In the genomic region with DNA sequence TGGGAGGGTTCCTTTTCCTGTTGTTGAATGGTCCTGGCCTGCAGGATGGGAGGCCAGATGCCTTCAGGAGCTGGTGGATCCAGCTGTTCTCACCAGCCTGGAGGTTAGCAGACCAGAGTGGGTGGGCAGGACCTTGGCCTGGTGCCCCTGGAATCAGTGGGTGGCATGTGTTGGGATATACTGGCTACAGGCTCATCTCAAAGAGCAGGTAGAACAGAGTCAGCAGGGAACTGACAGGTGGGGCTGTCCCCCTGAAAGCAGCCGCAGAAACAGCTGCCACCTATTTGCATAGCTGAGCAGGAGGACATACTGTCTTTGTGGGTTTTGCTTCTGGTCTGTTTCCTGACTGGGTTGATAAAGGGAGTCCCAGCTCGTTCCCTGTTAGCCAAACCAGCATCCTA, we compare ENCODE assay signal across 8 cellular contexts.
DNase-seq lines count a peak whose midpoint lies in the region; ATAC-seq and TF ChIP-seq lines count a peak whose summit lies in the region.

No MANE protein-coding gene starts in this region.

- WGBS in SK-N-SH (ENCODE audit: low lambda C conversion rate), result no CpG with 5 or more reads among the region's 2 CpGs

- POLR2A ChIA-PET in naive thymus-derived CD8-positive, alpha-beta T cell (lab: Charles Lee), result interaction anchor here (0.6 to 1.8 kb wide), 7 partner anchors 13 to 992 kb away, joined by 3 to 9 read pairs (median 4); partner anchors contain the start of gene COPRS
- POLR2A ChIA-PET in SK-N-SH (lab: Yijun Ruan, JAX), result no interaction called here

- H3K27ac Mint-ChIP-seq in naive thymus-derived CD8-positive, alpha-beta T cell, result peak overlapping the region; percentile 15 to 88 (median 70)

- no peaks in the 10 kb centered on the region for H3K9me3 Mint-ChIP-seq in naive thymus-derived CD8-positive, alpha-beta T cell

- no peaks in the 10 kb centered on the region for H3K79me2 ChIP-seq in SK-N-SH (ENCODE audit: insufficient read depth)

- H4K20me1 ChIP-seq in SK-N-SH (ENCODE audit: insufficient read depth), result no peaks in the 10 kb centered on the region

- H3K27ac ChIP-seq in SK-N-SH (ENCODE audit: low read depth in 2 of 2, low read length in 1 of 2) (no peak overlapping the region), dorsolateral prefrontal cortex (no peak overlapping the region)

- H3K27me3 ChIP-seq in SK-N-SH (ENCODE audit: insufficient read depth) (no peaks in the 10 kb centered on the region), dorsolateral prefrontal cortex (no peaks in the 10 kb centered on the region)

- CTCF ChIA-PET in SK-N-SH (lab: Yijun Ruan, JAX), result interaction anchor here (1.0 to 12.9 kb wide), 7 partner anchors 11 to 306 kb away, joined by 3 to 137 read pairs (median 14); no protein-coding TSS in a partner anchor

- no peaks in the 10 kb centered on the region for H3K27me3 Mint-ChIP-seq in naive thymus-derived CD8-positive, alpha-beta T cell

- peaks cover 11 to 16% of the 10 kb centered on the region in 2 experiments; a peak in 3 of 4 replicates for H3K4me1 ChIP-seq in SK-N-SH (ENCODE audit: control insufficient read depth in 1 of 2, insufficient read depth in 2 of 2, low read depth in 1 of 2, low read length in 1 of 2)

- H3K4me3 ChIP-seq in SK-N-SH (ENCODE audit: low read depth in 2 of 2, low read length in 1 of 2) (no peak overlapping the region), dorsolateral prefrontal cortex (no peak overlapping the region)

- H3K9me2 ChIP-seq in SK-N-SH, result no peaks in the 10 kb centered on the region

- H3K36me3 ChIP-seq in SK-N-SH (replicated peaks in 1 of 2; ENCODE audit: control insufficient read depth in 1 of 2, insufficient read depth in 2 of 2, low read length in 1 of 2), result no peaks in the 10 kb centered on the region

- H3K9me3 ChIP-seq in SK-N-SH, result no peaks in the 10 kb centered on the region

- H3K36me3 Mint-ChIP-seq in naive thymus-derived CD8-positive, alpha-beta T cell, result peaks cover 0 to 24% (median 12%) of the 10 kb centered on the region in 3 donors

- H3K9ac ChIP-seq in SK-N-SH, result no peak overlapping the region

- peak; percentile 22 for DNase-seq in NCI-H1694 treated with DMSO at 0.1 percent for 48 hours (lab: John Stamatoyannopoulos, UW)
- no peak for DNase-seq in NCI-H1694 (lab: John Stamatoyannopoulos, UW)
- peak; percentile 22 to 36 for DNase-seq in Kasumi-1 (lab: John Stamatoyannopoulos, UW)
- DNase-seq in naive thymus-derived CD8-positive, alpha-beta T cell, result peak in 4 of 10 donors; percentile 38 to 53 (median 47)
- no peak for DNase-seq in putamen (ENCODE audit: low spot score)
- no peak for DNase-seq in SK-N-SH
- DNase-seq in dorsolateral prefrontal cortex, result no peak

- no peak for TF ChIP-seq EP300 in SK-N-SH (IDR thresholded peaks at IDR 0.05; ENCODE audit: borderline replicate concordance in 1 of 2, low read depth in 1 of 2, low read length in 1 of 2)

- no peak for TF ChIP-seq RAD21 in SK-N-SH (IDR thresholded peaks at IDR 0.05; ENCODE audit: low read length)

- peak; percentile 75 for ATAC-seq in GM21825 (IDR thresholded peaks at IDR 0.05; ENCODE audit: unreplicated experiment)
- peak; percentile 80 to 96 for ATAC-seq in naive thymus-derived CD8-positive, alpha-beta T cell

- H2AFZ ChIP-seq in SK-N-SH (ENCODE audit: low read depth), result no peak overlapping the region

- no peaks in the 10 kb centered on the region for H3F3A ChIP-seq in SK-N-SH (replicated peaks; ENCODE audit: insufficient read depth)

- TF ChIP-seq CTCF in SK-N-SH (IDR thresholded peaks at IDR 0.05) (no peak), dorsolateral prefrontal cortex (IDR thresholded peaks at IDR 0.05 in 54 of 56, conservative IDR thresholded peaks at IDR 0.05 in 2 of 56; ENCODE audit: low read depth in 1 of 56, partially characterized antibody in 56 of 56) (no peak)

- H3K4me1 Mint-ChIP-seq in naive thymus-derived CD8-positive, alpha-beta T cell, result peaks cover 13 to 60% (median 26%) of the 10 kb centered on the region in 4 donors

- intact Hi-C loops in dorsolateral prefrontal cortex (cut with DNase I), result no loop called here

- H3K4me2 ChIP-seq in SK-N-SH, result no peak overlapping the region

- peak overlapping the region in 7 of 10 donors; percentile 16 to 47 (median 35) for H3K4me3 Mint-ChIP-seq in naive thymus-derived CD8-positive, alpha-beta T cell

TF ChIP-seq in SK-N-SH, 30 proteins besides CTCF, POLR2A, EP300 and RAD21:
- no peak for TF ChIP-seq FOSL2 (IDR thresholded peaks at IDR 0.05; ENCODE audit: borderline replicate concordance, low read depth)
- TF ChIP-seq, protein P1, sequence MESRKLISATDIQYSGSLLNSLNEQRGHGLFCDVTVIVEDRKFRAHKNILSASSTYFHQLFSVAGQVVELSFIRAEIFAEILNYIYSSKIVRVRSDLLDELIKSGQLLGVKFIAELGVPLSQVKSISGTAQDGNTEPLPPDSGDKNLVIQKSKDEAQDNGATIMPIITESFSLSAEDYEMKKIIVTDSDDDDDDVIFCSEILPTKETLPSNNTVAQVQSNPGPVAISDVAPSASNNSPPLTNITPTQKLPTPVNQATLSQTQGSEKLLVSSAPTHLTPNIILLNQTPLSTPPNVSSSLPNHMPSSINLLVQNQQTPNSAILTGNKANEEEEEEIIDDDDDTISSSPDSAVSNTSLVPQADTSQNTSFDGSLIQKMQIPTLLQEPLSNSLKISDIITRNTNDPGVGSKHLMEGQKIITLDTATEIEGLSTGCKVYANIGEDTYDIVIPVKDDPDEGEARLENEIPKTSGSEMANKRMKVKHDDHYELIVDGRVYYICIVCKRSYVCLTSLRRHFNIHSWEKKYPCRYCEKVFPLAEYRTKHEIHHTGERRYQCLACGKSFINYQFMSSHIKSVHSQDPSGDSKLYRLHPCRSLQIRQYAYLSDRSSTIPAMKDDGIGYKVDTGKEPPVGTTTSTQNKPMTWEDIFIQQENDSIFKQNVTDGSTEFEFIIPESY (IDR thresholded peaks at IDR 0.05; ENCODE audit: borderline replicate concordance, low read depth), result no peak
- no peak for TF ChIP-seq EZH2phosphoT487 (IDR thresholded peaks at IDR 0.05; ENCODE audit: borderline replicate concordance, low read depth)
- no peak for TF ChIP-seq MAX (IDR thresholded peaks at IDR 0.05; ENCODE audit: low read depth)
- TF ChIP-seq MXI1 (IDR thresholded peaks at IDR 0.05; ENCODE audit: low read depth, low read length), result no peak
- TF ChIP-seq TAF1 (IDR thresholded peaks at IDR 0.05; ENCODE audit: borderline replicate concordance, low read depth, low read length), result no peak

Comparison
In these comparisons a context has a peak if more than half of its experiments do, and no peak if none do; other contexts are left out.
1. DNase-seq: peak in NCI-H1694 treated with DMSO at 0.1 percent for 48 hours (single experiment) and Kasumi-1 (2 of 2); none in NCI-H1694 (single experiment), putamen (single experiment), SK-N-SH (single experiment) and dorsolateral prefrontal cortex (0 of 10).